Comparison of ENCODE assay signal across 13 cellular contexts in the genomic region with DNA sequence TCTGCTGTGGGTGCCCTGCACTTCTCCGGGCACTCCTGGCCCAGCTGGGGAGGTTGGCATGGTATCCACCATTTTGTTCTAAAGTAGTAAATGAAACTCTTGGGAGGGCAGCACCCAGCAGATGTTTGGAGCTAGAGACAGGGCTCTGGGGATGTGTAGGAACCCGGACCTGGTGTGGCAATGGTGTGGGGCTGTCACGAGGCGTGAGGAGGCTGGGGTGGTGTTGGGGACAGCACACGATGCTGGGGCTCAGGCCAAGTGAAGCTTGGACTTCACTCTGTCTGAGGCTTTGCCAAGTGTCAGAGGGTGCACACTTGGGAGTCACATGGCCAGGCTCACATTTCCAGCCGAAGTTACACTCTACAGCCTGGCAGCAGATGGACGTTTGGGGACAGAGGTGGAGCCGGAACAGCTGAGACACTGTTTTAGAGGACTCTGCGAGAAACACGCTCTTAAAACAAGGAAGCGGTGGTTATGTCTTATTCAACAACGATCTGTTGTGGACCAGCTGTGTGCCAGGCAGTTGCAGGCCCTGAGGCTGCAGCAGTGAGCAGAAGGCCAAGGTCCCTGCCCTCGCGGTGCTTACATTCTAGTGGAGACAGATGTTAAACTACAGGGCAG.
DNase-seq lines count a peak whose midpoint lies in the region; ATAC-seq and TF ChIP-seq lines count a peak whose summit lies in the region.
"Had no signal": no experiment of that assay in that cellular context is flagged by ENCODE, and none has a peak within 500 bp of the region (broad histone marks: within the 10 kb centered on the region; RNA-seq: fewer than 3 reads in every experiment).

No MANE protein-coding gene starts in this region.

- ATAC-seq in left lobe of liver: peak; percentile 86

- WGBS in lower leg skin, 2 donors: 66 to 78% methylated on average over 14 of the region's 14 CpGs

- H3K27me3 ChIP-seq in skeletal muscle tissue (ENCODE audit: control insufficient read depth in 3 of 3, insufficient read depth in 3 of 3, low read length in 3 of 3): no peaks in the 10 kb centered on the region

- H3K36me3 ChIP-seq in HEK293 (ENCODE audit: control insufficient read depth in 2 of 2, insufficient read depth in 1 of 2, low read length in 2 of 2) (no peaks in the 10 kb centered on the region), skeletal muscle tissue (ENCODE audit: control insufficient read depth in 3 of 3, insufficient read depth in 3 of 3, low read length in 3 of 3) (no peaks in the 10 kb centered on the region)

- H3K27ac ChIP-seq in HEK293 (ENCODE audit: extremely low read depth, low read depth, low read length) (no peak overlapping the region), skeletal muscle tissue (ENCODE audit: low read depth, low read length) (peak overlapping the region; percentile 92)
- H3K27ac ChIP-seq: GM23248 had no signal

- peaks cover 63% of the 10 kb centered on the region for H3K4me1 Mint-ChIP-seq in chondrocyte (ENCODE audit: low read depth)
- H3K4me1 Mint-ChIP-seq: activated CD4-positive, alpha-beta memory T cell treated with anti-CD3 and anti-CD28 coated beads, Interleukin-2, amount 10 ng/mL, durations not matched to agents 7 days and 5 days had no signal

- POLR2A ChIA-PET in HEK293 (lab: Yijun Ruan, JAX): no interaction called here

- peaks cover 2% of the 10 kb centered on the region for H3K36me3 Mint-ChIP-seq in chondrocyte (ENCODE audit: low read depth)

- peak overlapping the region; percentile 70 to 87 (median 75) for H3K9ac ChIP-seq in skeletal muscle tissue (ENCODE audit: low read depth in 1 of 3, low read length in 3 of 3)

- TF ChIP-seq CTCF in HEK293 (tag by site-specific recombination; IDR thresholded peaks at IDR 0.05): no peak
- TF ChIP-seq CTCF in chondrocyte (IDR thresholded peaks at IDR 0.05): no peak
- no peak for TF ChIP-seq CTCF in lower leg skin (IDR thresholded peaks at IDR 0.05)

- H3K4me3 ChIP-seq in HEK293 (ENCODE audit: low read depth, low read length): no peak overlapping the region
- peak overlapping the region; percentile 65 to 73 (median 66) for H3K4me3 ChIP-seq in skeletal muscle tissue (ENCODE audit: low read length in 3 of 3)
- H3K4me3 ChIP-seq in lower leg skin (ENCODE audit: low read depth, poor library complexity, severe bottlenecking): no peak overlapping the region

- H3K9me3 ChIP-seq in HEK293 (ENCODE audit: control insufficient read depth, insufficient read depth, low read depth, low read length) (no peaks in the 10 kb centered on the region), skeletal muscle tissue (ENCODE audit: control insufficient read depth in 3 of 3, low read length in 3 of 3) (no peaks in the 10 kb centered on the region)

- H3K27ac Mint-ChIP-seq in chondrocyte (ENCODE audit: unreplicated experiment): peak overlapping the region; percentile 72
- H3K27ac Mint-ChIP-seq: activated CD4-positive, alpha-beta memory T cell treated with anti-CD3 and anti-CD28 coated beads, Interleukin-2, amount 10 ng/mL, durations not matched to agents 7 days and 5 days had no signal

- no peaks in the 10 kb centered on the region for H3K9me3 Mint-ChIP-seq in chondrocyte (ENCODE audit: low read depth)
- H3K9me3 Mint-ChIP-seq: activated CD4-positive, alpha-beta memory T cell treated with anti-CD3 and anti-CD28 coated beads, Interleukin-2, amount 10 ng/mL, durations not matched to agents 7 days and 5 days had no signal

- no peak overlapping the region for H3K4me3 Mint-ChIP-seq in chondrocyte (ENCODE audit: unreplicated experiment)
- H3K4me3 Mint-ChIP-seq: activated CD4-positive, alpha-beta memory T cell treated with anti-CD3 and anti-CD28 coated beads, Interleukin-2, amount 10 ng/mL, durations not matched to agents 7 days and 5 days had no signal

- no peaks in the 10 kb centered on the region for H3K27me3 Mint-ChIP-seq in chondrocyte (ENCODE audit: low read depth)
- H3K27me3 Mint-ChIP-seq: activated CD4-positive, alpha-beta memory T cell treated with anti-CD3 and anti-CD28 coated beads, Interleukin-2, amount 10 ng/mL, durations not matched to agents 7 days and 5 days had no signal

- CTCF ChIA-PET in HEK293 (lab: Yijun Ruan, JAX): no interaction called here

- H3K4me1 ChIP-seq in HEK293 (ENCODE audit: control insufficient read depth, insufficient read depth, low read length) (peaks cover 13% of the 10 kb centered on the region), skeletal muscle tissue (ENCODE audit: control insufficient read depth in 3 of 3, insufficient read depth in 3 of 3, low read length in 3 of 3) (peaks cover 29 to 46% (median 38%) of the 10 kb centered on the region in 3 donors)

- DNase-seq in chondrocyte (ENCODE audit: low spot score) (peak; percentile 41), left lobe of liver (ENCODE audit: low spot score) (peak; percentile 95), lower leg skin (ENCODE audit: low spot score in 2 of 2) (no peak), NOMO-1 (lab: John Stamatoyannopoulos, UW; ENCODE audit: unreplicated experiment in 2 of 2) (no peak), NCI-H510A treated with DMSO at 0.1 percent for 48 hours (lab: John Stamatoyannopoulos, UW) (no peak), NCI-H2107 treated with DMSO at 0.1 percent for 48 hours (lab: John Stamatoyannopoulos, UW; ENCODE audit: unreplicated experiment) (no peak)
- DNase-seq: activated CD4-positive, alpha-beta memory T cell treated with anti-CD3 and anti-CD28 coated beads, Interleukin-2, amount 10 ng/mL, durations not matched to agents 7 days and 5 days; GM23248; NCI-H1105 treated with DMSO at 0.1 percent for 48 hours; occipital lobe; SHP77 had no signal

- TF ChIP-seq POLR2A in lower leg skin (IDR thresholded peaks at IDR 0.05): no peak

- intact Hi-C loops in lower leg skin (cut with DNase I; ENCODE audit: low total_unique reads): no loop called here

TF ChIP-seq in HEK293, 187 proteins besides CTCF, POLR2A, EP300 and RAD21:
- TF ChIP-seq ZNF239 (tag by site-specific recombination; IDR thresholded peaks at IDR 0.05) (no peak), ZNF600 (tag by site-specific recombination; IDR thresholded peaks at IDR 0.05) (peak; percentile 69; the same call in 1 of the 2 replicates), ZNF16 (tag by site-specific recombination; IDR thresholded peaks at IDR 0.05; ENCODE audit: low read depth) (no peak), ZNF24 (tag by site-specific recombination; IDR thresholded peaks at IDR 0.05) (no peak), ZNF211 (tag by site-specific recombination; IDR thresholded peaks at IDR 0.05; ENCODE audit: low read depth) (no peak), ZEB2 (tag by site-specific recombination; IDR thresholded peaks at IDR 0.05) (no peak), REPIN1 (tag by site-specific recombination; IDR thresholded peaks at IDR 0.05; ENCODE audit: low read depth) (no peak), KLF1 (tag by site-specific recombination; IDR thresholded peaks at IDR 0.05) (no peak), ZNF341 (tag by site-specific recombination; IDR thresholded peaks at IDR 0.05; ENCODE audit: low read depth) (peak; percentile 59; the same call in 1 of the 2 replicates)
- TF ChIP-seq, protein P1, sequence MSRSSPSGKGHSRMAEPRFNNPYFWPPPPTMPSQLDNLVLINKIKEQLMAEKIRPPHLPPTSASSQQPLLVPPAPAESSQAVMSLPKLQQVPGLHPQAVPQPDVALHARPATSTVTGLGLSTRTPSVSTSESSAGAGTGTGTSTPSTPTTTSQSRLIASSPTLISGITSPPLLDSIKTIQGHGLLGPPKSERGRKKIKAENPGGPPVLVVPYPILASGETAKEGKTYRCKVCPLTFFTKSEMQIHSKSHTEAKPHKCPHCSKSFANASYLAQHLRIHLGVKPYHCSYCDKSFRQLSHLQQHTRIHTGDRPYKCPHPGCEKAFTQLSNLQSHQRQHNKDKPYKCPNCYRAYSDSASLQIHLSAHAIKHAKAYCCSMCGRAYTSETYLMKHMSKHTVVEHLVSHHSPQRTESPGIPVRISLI (tag by site-specific recombination; IDR thresholded peaks at IDR 0.05): no peak
- TF ChIP-seq, protein P2, sequence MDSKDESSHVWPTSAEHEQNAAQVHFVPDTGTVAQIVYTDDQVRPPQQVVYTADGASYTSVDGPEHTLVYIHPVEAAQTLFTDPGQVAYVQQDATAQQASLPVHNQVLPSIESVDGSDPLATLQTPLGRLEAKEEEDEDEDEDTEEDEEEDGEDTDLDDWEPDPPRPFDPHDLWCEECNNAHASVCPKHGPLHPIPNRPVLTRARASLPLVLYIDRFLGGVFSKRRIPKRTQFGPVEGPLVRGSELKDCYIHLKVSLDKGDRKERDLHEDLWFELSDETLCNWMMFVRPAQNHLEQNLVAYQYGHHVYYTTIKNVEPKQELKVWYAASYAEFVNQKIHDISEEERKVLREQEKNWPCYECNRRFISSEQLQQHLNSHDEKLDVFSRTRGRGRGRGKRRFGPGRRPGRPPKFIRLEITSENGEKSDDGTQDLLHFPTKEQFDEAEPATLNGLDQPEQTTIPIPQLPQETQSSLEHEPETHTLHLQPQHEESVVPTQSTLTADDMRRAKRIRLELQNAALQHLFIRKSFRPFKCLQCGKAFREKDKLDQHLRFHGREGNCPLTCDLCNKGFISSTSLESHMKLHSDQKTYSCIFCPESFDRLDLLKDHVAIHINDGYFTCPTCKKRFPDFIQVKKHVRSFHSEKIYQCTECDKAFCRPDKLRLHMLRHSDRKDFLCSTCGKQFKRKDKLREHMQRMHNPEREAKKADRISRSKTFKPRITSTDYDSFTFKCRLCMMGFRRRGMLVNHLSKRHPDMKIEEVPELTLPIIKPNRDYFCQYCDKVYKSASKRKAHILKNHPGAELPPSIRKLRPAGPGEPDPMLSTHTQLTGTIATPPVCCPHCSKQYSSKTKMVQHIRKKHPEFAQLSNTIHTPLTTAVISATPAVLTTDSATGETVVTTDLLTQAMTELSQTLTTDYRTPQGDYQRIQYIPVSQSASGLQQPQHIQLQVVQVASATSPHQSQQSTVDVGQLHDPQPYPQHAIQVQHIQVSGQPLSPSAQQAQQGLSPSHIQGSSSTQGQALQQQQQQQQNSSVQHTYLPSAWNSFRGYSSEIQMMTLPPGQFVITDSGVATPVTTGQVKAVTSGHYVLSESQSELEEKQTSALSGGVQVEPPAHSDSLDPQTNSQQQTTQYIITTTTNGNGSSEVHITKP (tag by site-specific recombination; IDR thresholded peaks at IDR 0.05): no peak
- TF ChIP-seq, protein P3, sequence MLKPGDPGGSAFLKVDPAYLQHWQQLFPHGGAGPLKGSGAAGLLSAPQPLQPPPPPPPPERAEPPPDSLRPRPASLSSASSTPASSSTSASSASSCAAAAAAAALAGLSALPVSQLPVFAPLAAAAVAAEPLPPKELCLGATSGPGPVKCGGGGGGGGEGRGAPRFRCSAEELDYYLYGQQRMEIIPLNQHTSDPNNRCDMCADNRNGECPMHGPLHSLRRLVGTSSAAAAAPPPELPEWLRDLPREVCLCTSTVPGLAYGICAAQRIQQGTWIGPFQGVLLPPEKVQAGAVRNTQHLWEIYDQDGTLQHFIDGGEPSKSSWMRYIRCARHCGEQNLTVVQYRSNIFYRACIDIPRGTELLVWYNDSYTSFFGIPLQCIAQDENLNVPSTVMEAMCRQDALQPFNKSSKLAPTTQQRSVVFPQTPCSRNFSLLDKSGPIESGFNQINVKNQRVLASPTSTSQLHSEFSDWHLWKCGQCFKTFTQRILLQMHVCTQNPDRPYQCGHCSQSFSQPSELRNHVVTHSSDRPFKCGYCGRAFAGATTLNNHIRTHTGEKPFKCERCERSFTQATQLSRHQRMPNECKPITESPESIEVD (tag by site-specific recombination; IDR thresholded peaks at IDR 0.05): no peak
TF ChIP-seq in HEK293: peak in this region for 2.

Comparison
In these comparisons a context has a peak if more than half of its experiments do, and no peak if none do; other contexts are left out.
1. H3K4me3 ChIP-seq: peak in skeletal muscle tissue (3 of 3); none in HEK293 (single experiment) and lower leg skin (single experiment).
2. DNase-seq: peak in chondrocyte (single experiment) and left lobe of liver (single experiment); none in lower leg skin (0 of 2), NOMO-1 (0 of 2), NCI-H510A treated with DMSO at 0.1 percent for 48 hours (single experiment) and NCI-H2107 treated with DMSO at 0.1 percent for 48 hours (single experiment).